ENCODE assay signal across 20 cellular contexts in genomic region chr10:84440781-84441180, GRCh38.
A peak's percentile ranks its signal among the peaks of the same experiment; 100 is the strongest.
DNase-seq lines count a peak whose midpoint lies in the region; ATAC-seq, FAIRE-seq and TF ChIP-seq lines count a peak whose summit lies in the region.
"Had no signal": no experiment of that assay in that cellular context is flagged by ENCODE, and none has a peak within 500 bp of the region (broad histone marks: within the 10 kb centered on the region; RNA-seq: fewer than 3 reads in every experiment).

No MANE protein-coding gene starts in this region.

- H3K9me3 Mint-ChIP-seq in chondrocyte (ENCODE audit: low read depth), result peaks cover 11% of the 10 kb centered on the region
- H3K9me3 Mint-ChIP-seq: CD8-positive, alpha-beta memory T cell had no signal

- FAIRE-seq in H54 (lab: Jason Lieb, UNC) (peak; percentile 68), frontal cortex (lab: Jason Lieb, UNC) (no peak)
- FAIRE-seq: GM12878 had no signal

- H3K27ac ChIP-seq in left ventricle myocardium inferior (replicated peaks) (peak overlapping the region; percentile 17), tibial artery (peak overlapping the region; percentile 1 to 21)

- no peak overlapping the region for H3K4me3 Mint-ChIP-seq in chondrocyte (ENCODE audit: unreplicated experiment)
- H3K4me3 Mint-ChIP-seq: CD4-positive, CD25-positive, alpha-beta regulatory T cell; CD8-positive, alpha-beta memory T cell; H9 had no signal

- H3K4me1 ChIP-seq in left ventricle myocardium inferior (peaks cover 17% of the 10 kb centered on the region), tibial artery (peaks cover 0 to 17% (median 0%) of the 10 kb centered on the region in 4 donors)
- H3K4me1 ChIP-seq: BE2C had no signal

- H3K4me3 ChIP-seq in left ventricle myocardium inferior (no peak overlapping the region), tibial artery (no peak overlapping the region)
- H3K4me3 ChIP-seq: GM12878 had no signal

- intact Hi-C loops in left ventricle myocardium inferior (cut with micrococcal nuclease) (no loop called here), cardiac septum (cut with DNase I) (no loop called here), tibial artery (cut with DNase I; ENCODE audit: low total_unique reads) (no loop called here)

- no peaks in the 10 kb centered on the region for H3K27me3 Mint-ChIP-seq in chondrocyte (ENCODE audit: low read depth)
- H3K27me3 Mint-ChIP-seq: CD4-positive, CD25-positive, alpha-beta regulatory T cell; CD8-positive, alpha-beta memory T cell had no signal

- TF ChIP-seq POLR2A in H54 (IDR thresholded peaks at IDR 0.05; ENCODE audit: low read depth, low read length), result no peak

- no peak for ATAC-seq in HG02981 (IDR thresholded peaks at IDR 0.05; ENCODE audit: unreplicated experiment)
- ATAC-seq: GM12878 had no signal

- TF ChIP-seq CTCF in left ventricle myocardium inferior (IDR thresholded peaks at IDR 0.05; ENCODE audit: borderline replicate concordance), result no peak
- no peak for TF ChIP-seq CTCF in chondrocyte (IDR thresholded peaks at IDR 0.05)
- TF ChIP-seq CTCF in tibial artery (IDR thresholded peaks at IDR 0.05), result no peak

- peaks cover 20% of the 10 kb centered on the region for H3K4me1 Mint-ChIP-seq in chondrocyte (ENCODE audit: low read depth)

- H3K36me3 Mint-ChIP-seq in chondrocyte (ENCODE audit: low read depth), result peaks cover 19% of the 10 kb centered on the region

- H3K36me3 ChIP-seq in left ventricle myocardium inferior, result peaks cover 32% of the 10 kb centered on the region
- peaks cover 0 to 4% (median 0%) of the 10 kb centered on the region in 3 donors for H3K36me3 ChIP-seq in tibial artery
- H3K36me3 ChIP-seq: BE2C had no signal

- H3K27ac Mint-ChIP-seq in chondrocyte (ENCODE audit: unreplicated experiment), result peak overlapping the region; percentile 43
- H3K27ac Mint-ChIP-seq: H9 had no signal

- H3K27me3 ChIP-seq in left ventricle myocardium inferior (ENCODE audit: low read depth) (no peaks in the 10 kb centered on the region), tibial artery (no peaks in the 10 kb centered on the region)
- H3K27me3 ChIP-seq: BE2C had no signal

- DNase-seq in left ventricle myocardium inferior (no peak), cardiac septum (ENCODE audit: low spot score) (no peak), H54 (ENCODE audit: insufficient read length, low spot score) (no peak), chondrocyte (ENCODE audit: low spot score) (no peak), tibial artery (no peak), frontal cortex (ENCODE audit: low spot score in 2 of 2) (no peak)
- DNase-seq: ACHN; BE2C; C1 segment of cervical spinal cord; CD4-positive, CD25-positive, alpha-beta regulatory T cell; CD8-positive, alpha-beta memory T cell; COR-L47; DMS 273 treated with DMSO at 0.1 percent for 48 hours; DMS53; DND-41; EL; GOT3; H9 had no signal

- peaks cover 4% of the 10 kb centered on the region for H3K9me3 ChIP-seq in left ventricle myocardium inferior (replicated peaks)
- H3K9me3 ChIP-seq in tibial artery, result no peaks in the 10 kb centered on the region
- H3K9me3 ChIP-seq: BE2C had no signal
